In the genomic region with DNA sequence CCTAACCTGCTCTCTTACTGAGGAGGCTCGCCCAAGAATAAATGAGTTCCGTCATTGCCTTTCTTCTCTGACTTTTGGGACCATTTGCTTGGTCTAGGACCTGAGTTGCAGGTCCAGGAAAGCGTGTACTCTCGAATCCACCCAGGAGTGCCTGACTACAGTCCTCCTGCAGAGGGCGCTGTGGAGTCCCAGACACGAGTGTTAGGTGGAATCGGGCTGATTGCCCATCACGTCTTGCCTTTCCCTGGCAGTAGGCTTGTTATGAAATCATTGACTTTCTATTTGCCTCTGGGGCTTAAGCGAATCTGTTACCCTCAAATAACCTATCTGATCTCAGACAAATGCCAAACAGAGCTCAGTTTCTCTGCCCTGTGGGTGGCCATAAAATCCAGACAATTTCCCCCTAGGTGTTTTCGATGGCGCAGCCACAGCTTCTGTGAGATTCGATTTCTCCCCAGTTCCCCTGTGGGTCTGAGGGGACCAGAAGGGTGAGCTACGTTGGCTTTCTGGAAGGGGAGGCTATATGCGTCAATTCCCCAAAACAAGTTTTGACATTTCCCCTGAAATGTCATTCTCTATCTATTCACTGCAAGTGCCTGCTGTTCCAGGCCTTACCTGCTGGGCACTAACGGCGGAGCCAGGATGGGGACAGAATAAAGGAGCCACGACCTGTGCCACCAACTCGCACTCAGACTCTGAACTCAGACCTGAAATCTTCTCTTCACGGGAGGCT, we compare ENCODE assay signal across 8 cellular contexts. TPM values are rescaled to one million over a fixed set of nuclear protein-coding genes. Genes with fewer than 3 reads are reported as not detected.
DNase-seq lines count a peak whose midpoint lies in the region; TF ChIP-seq lines count a peak whose summit lies in the region.

A gene with protein sequence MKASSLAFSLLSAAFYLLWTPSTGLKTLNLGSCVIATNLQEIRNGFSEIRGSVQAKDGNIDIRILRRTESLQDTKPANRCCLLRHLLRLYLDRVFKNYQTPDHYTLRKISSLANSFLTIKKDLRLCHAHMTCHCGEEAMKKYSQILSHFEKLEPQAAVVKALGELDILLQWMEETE (plus strand): TSS at position 685 of the 733 bp plus-strand sequence. CDS start 230 bp downstream, outside the sequence.

- H3K4me3 ChIP-seq in BJ (ENCODE audit: low read depth, low read length) (no peak within 1 kb of the TSS), NT2/D1 (ENCODE audit: insufficient read length, low read depth) (no peak within 1 kb of the TSS)

- POLR2A ChIA-PET in BJ (lab: Charles Lee): interaction anchor here (0.5 kb wide), 1 partner anchor 31 kb away, joined by 4 read pairs; no protein-coding TSS in a partner anchor

- H3K27me3 Mint-ChIP-seq in neural crest cell (ENCODE audit: low read depth): peaks cover 80% of the 10 kb centered on the region

- no peak for DNase-seq in BJ (ENCODE audit: low read depth)
- DNase-seq in HCEC 1CT: peak; percentile 79
- peak; percentile 80 for DNase-seq in NT2/D1 (ENCODE audit: low read depth, low spot score)
- DNase-seq in activated T-cell treated with anti-CD3 and anti-CD28 coated beads for 24 hours (ENCODE audit: low read depth): peak; percentile 81
- peak; percentile 84 for DNase-seq in fibroblast of gingiva (ENCODE audit: low read depth)
- DNase-seq in neural crest cell (ENCODE audit: low read depth, low spot score): peak; percentile 61
- peak; percentile 71 for DNase-seq in stromal cell of bone marrow (ENCODE audit: low read depth)
- DNase-seq in occipital lobe (lab: John Stamatoyannopoulos, UW): no peak

- H3K4me1 Mint-ChIP-seq in neural crest cell: no peaks in the 10 kb centered on the region

- H3K9me3 Mint-ChIP-seq in neural crest cell: no peaks in the 10 kb centered on the region

- H3K36me3 Mint-ChIP-seq in neural crest cell (ENCODE audit: low read depth): no peaks in the 10 kb centered on the region

- no peaks in the 10 kb centered on the region for H3K9me3 ChIP-seq in NT2/D1 (ENCODE audit: insufficient read depth, low read length)

- H3K9ac ChIP-seq in NT2/D1 (ENCODE audit: insufficient read length, low read depth): no peak within 1 kb of the TSS

- no peaks in the 10 kb centered on the region for H3K36me3 ChIP-seq in BJ (ENCODE audit: control insufficient read depth, insufficient read depth, low read length)
- H3K36me3 ChIP-seq in NT2/D1 (ENCODE audit: insufficient read depth, insufficient read length, low read length): no peaks in the 10 kb centered on the region

- peak; percentile 92 for TF ChIP-seq CTCF in BJ (IDR thresholded peaks at IDR 0.05; ENCODE audit: insufficient read depth, low read depth, low read length)
- peak; percentile 70 for TF ChIP-seq CTCF in neural crest cell (conservative IDR thresholded peaks at IDR 0.05)

- H3K27me3 ChIP-seq in BJ (ENCODE audit: control insufficient read depth, insufficient read depth, low read length) (peaks cover 7% of the 10 kb centered on the region; the same call in 1 of the 2 replicates), NT2/D1 (ENCODE audit: insufficient read depth, insufficient read length) (no peaks in the 10 kb centered on the region)

- H3K4me3 Mint-ChIP-seq in neural crest cell: no peak within 1 kb of the TSS

- CTCF ChIA-PET in BJ (lab: Yijun Ruan, JAX): interaction anchor here (0.6 to 5.2 kb wide), 25 partner anchors 8 to 257 kb away, joined by 3 to 44 read pairs (median 4); no protein-coding TSS in a partner anchor

- no peak within 1 kb of the TSS for H3K27ac Mint-ChIP-seq in neural crest cell (ENCODE audit: unreplicated experiment)

- no peaks in the 10 kb centered on the region for H3K4me1 ChIP-seq in NT2/D1 (ENCODE audit: insufficient read depth, insufficient read length)

RNA-seq across cellular contexts. Expression of the gene that starts here (rescaled TPM):
- polyA plus RNA-seq in BJ (2011; rRNA removed): not detected in 2 replicates
- polyA minus RNA-seq in BJ (2011; rRNA and poly(A)+ RNA removed): not detected in 2 replicates
- total RNA-seq in neural crest cell (not detected in 2 replicates), occipital lobe (0.47 TPM)

Comparison
In these comparisons a context has a peak if more than half of its experiments do, and no peak if none do; other contexts are left out.
1. Peak in DNase-seq in neural crest cell; RNA of the gene not detected or under 1 TPM.
2. DNase-seq: peak in HCEC 1CT (single experiment), NT2/D1 (single experiment), activated T-cell treated with anti-CD3 and anti-CD28 coated beads for 24 hours (single experiment), fibroblast of gingiva (single experiment) and stromal cell of bone marrow (single experiment); none in BJ (single experiment) and occipital lobe (single experiment).